ENCODE assay signal across 21 cellular contexts in the genomic region with DNA sequence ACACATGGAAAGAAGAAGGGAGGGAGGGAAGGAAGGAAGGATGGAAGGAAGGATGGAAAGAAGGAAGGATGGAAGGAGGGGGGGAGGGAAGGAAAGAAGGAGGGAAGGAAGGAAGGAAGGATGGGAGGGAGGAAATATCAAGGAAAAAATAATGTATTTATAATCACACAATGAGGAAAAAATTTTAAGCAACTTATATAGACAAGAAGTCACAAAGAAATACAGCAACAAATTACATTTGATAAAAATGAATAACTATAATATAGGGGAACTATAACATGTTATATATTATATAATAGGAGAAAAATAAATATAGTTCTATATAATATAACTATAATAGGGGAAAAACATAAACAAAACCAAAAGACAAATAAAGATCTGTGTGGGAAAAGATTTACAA.
"Had no signal": no experiment of that assay in that cellular context is flagged by ENCODE, and none has a peak within 500 bp of the region (broad histone marks: within the 10 kb centered on the region; RNA-seq: fewer than 3 reads in every experiment).

No MANE protein-coding gene starts in this region.

- H3K4me3 ChIP-seq: SJSA1, SK-N-MC had no signal

- FAIRE-seq: RCC 7860 had no signal

- H3K9me3 ChIP-seq: SJSA1 had no signal

- H3K4me1 ChIP-seq: SJSA1 had no signal

- H3K36me3 ChIP-seq: SJSA1 had no signal

- H3K27me3 ChIP-seq: SJSA1 had no signal

- DNase-seq: KBM-7, MV-4-11, NCI-H1048, NCI-H1105, NCI-H1417 treated with DMSO at 0.1 percent for 48 hours, NCI-H146, NCI-H1694 treated with DMSO at 0.1 percent for 48 hours, NCI-H2029, NCI-H2081 treated with DMSO at 0.1 percent for 48 hours, NCI-H2171, NCI-H446, NCI-H510A, NCI-H524 treated with DMSO at 0.1 percent for 48 hours, NCI-H69, NCI-H774, Right ventricle myocardium superior, RPMI8226, SIG-M5 had no signal

- H3K27ac ChIP-seq: SJSA1, SK-N-MC had no signal
